11 cellular contexts compared by ENCODE assay signal in the genomic region with DNA sequence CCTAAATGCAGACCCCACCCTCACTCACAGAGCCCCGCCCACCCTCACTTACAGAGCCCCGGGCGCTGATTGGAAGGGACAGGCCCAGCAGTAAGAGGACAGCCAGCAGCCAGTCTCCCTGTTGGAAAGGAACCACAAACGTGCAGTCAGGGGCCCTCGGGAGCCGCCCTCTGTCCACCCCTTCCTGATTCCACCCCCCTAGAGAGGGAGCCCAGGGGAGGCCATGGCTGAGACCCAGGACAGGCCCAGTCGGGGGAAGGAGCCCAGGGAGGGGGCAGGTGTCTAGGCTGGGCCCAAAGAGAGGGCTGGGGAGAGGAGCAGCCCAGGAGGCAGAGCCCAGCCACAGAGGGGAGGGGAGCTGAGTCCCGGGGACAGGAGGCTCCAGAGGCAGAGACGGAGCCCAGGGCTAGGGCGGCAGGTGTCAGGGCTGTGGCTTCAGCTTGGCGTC. TPM values are rescaled to one million over a fixed set of nuclear protein-coding genes. Genes with fewer than 3 reads are reported as not detected.
A peak's percentile ranks its signal among the peaks of the same experiment; 100 is the strongest.
DNase-seq lines count a peak whose midpoint lies in the region; ATAC-seq, FAIRE-seq and TF ChIP-seq lines count a peak whose summit lies in the region.
"Not testable (repeated sequence)": the region's sequence is repeated elsewhere in the genome, so short reads cannot be mapped to it uniquely, and the experiment has no call there.
"Had no signal": no experiment of that assay in that cellular context is flagged by ENCODE, and none has a peak within 500 bp of the region (broad histone marks: within the 10 kb centered on the region; RNA-seq: fewer than 3 reads in every experiment).

No MANE protein-coding gene starts in this region.

- H3K27me3 Mint-ChIP-seq in Caco-2 (ENCODE audit: insufficient read depth, unreplicated experiment) = not testable (repeated sequence)
- peaks cover 22% of the 10 kb centered on the region for H3K27me3 Mint-ChIP-seq in chondrocyte (ENCODE audit: low read depth)
- peaks cover 56% of the 10 kb centered on the region for H3K27me3 Mint-ChIP-seq in stimulated activated naive CD8-positive, alpha-beta T cell treated with anti-CD3 and anti-CD28 coated beads, Interleukin-15, amount 100 ng/mL, for 72 hours

- not testable (repeated sequence) for H3K27ac ChIP-seq in HCT116 (ENCODE audit: low read depth, low read length); Panc1 (ENCODE audit: low read length); kidney (ENCODE audit: low read depth in 2 of 2, low read length in 2 of 2)
- peak overlapping the region; percentile 74 to 76 for H3K27ac ChIP-seq in mucosa of rectum (ENCODE audit: low read depth in 2 of 2, low read length in 2 of 2)

- RAD21 ChIA-PET in HCT116 (lab: Charles Lee; ENCODE audit: low non-redundant PET in 1 of 2, low total read pairs in 2 of 2, uncharacterized antibody in 2 of 2, unreplicated experiment in 2 of 2) = not testable (repeated sequence)

- POLR2A ChIA-PET in Caco-2 (lab: Charles Lee); HCT116 (lab: Charles Lee); Panc1 (lab: Charles Lee): not testable (repeated sequence)

- in situ Hi-C loops in Panc1 (cut with HindIII; ENCODE audit: low pct_unique_long_range_greater_than_20kb, low sequenced_read_pairs) = not testable (repeated sequence)

- not testable (repeated sequence) for TF ChIP-seq CTCF in Caco-2 (IDR thresholded peaks at IDR 0.05; ENCODE audit: insufficient read depth in 1 of 2, low read depth in 1 of 2, low read length in 1 of 2, severe bottlenecking in 1 of 2, unreplicated experiment in 1 of 2); HCT116 (IDR thresholded peaks at IDR 0.05 in 2 of 3, conservative IDR thresholded peaks at IDR 0.05 in 1 of 3; ENCODE audit: borderline replicate concordance in 1 of 3, insufficient read depth in 1 of 3, low read depth in 2 of 3, low read length in 2 of 3); Panc1 (IDR thresholded peaks at IDR 0.05); chondrocyte (IDR thresholded peaks at IDR 0.05); kidney (IDR thresholded peaks at IDR 0.05; ENCODE audit: borderline replicate concordance, extremely low read depth, insufficient read depth)

- H4K20me1 ChIP-seq in HCT116 (ENCODE audit: insufficient read depth) = not testable (repeated sequence)

- peak; percentile 37 to 58 for DNase-seq in Caco-2
- not testable (repeated sequence) for DNase-seq in HCT116 (ENCODE audit: low read depth, low spot score); Panc1 (ENCODE audit: low read depth, low spot score); Right ventricle myocardium superior; stimulated activated naive CD8-positive, alpha-beta T cell treated with anti-CD3 and anti-CD28 coated beads, Interleukin-15, amount 100 ng/mL, for 72 hours
- DNase-seq in chondrocyte (ENCODE audit: low spot score) = peak; percentile 69
- DNase-seq in kidney = peak; percentile 62

- not testable (repeated sequence) for H3K27me3 ChIP-seq in Caco-2 (replicated peaks; ENCODE audit: control insufficient read depth, insufficient read depth, low read length); HCT116 (ENCODE audit: insufficient read depth, low read length); Panc1 (ENCODE audit: control insufficient read depth, insufficient read depth, low read length); mucosa of rectum (ENCODE audit: control insufficient read depth in 2 of 2, insufficient read depth in 2 of 2, low read length in 2 of 2)

- not testable (repeated sequence) for TF ChIP-seq POLR2A in HCT116 (IDR thresholded peaks at IDR 0.05; ENCODE audit: borderline replicate concordance, extremely low read depth, insufficient read depth, insufficient read length)

- H3K4me1 Mint-ChIP-seq in Caco-2 (ENCODE audit: low read depth, unreplicated experiment) = peaks cover 13% of the 10 kb centered on the region
- H3K4me1 Mint-ChIP-seq in chondrocyte (ENCODE audit: low read depth) = not testable (repeated sequence)
- H3K4me1 Mint-ChIP-seq in stimulated activated naive CD8-positive, alpha-beta T cell treated with anti-CD3 and anti-CD28 coated beads, Interleukin-15, amount 100 ng/mL, for 72 hours = peaks cover 13% of the 10 kb centered on the region

- H3K36me3 Mint-ChIP-seq in Caco-2 (ENCODE audit: insufficient read depth, unreplicated experiment); chondrocyte (ENCODE audit: low read depth): not testable (repeated sequence)

- not testable (repeated sequence) for H2AFZ ChIP-seq in HCT116 (ENCODE audit: low read depth, low read length, poor library complexity, severe bottlenecking)

- not testable (repeated sequence) for H3K4me3 Mint-ChIP-seq in Caco-2 (ENCODE audit: unreplicated experiment); chondrocyte (ENCODE audit: unreplicated experiment); stimulated activated naive CD8-positive, alpha-beta T cell treated with anti-CD3 and anti-CD28 coated beads, Interleukin-15, amount 100 ng/mL, for 72 hours

- H3K27ac Mint-ChIP-seq in Caco-2 (ENCODE audit: unreplicated experiment) = peak overlapping the region; percentile 42
- H3K27ac Mint-ChIP-seq in chondrocyte (ENCODE audit: unreplicated experiment); stimulated activated naive CD8-positive, alpha-beta T cell treated with anti-CD3 and anti-CD28 coated beads, Interleukin-15, amount 100 ng/mL, for 72 hours: not testable (repeated sequence)

- H3K4me3 ChIP-seq in Caco-2 (ENCODE audit: low read depth, low read length); HCT116 (replicated peaks in 1 of 2; ENCODE audit: low read depth in 1 of 2, low read length in 2 of 2); Panc1 (ENCODE audit: low read depth in 2 of 2, low read length in 2 of 2); kidney (ENCODE audit: low read length in 2 of 2): not testable (repeated sequence)
- peak overlapping the region in 1 of 2 donors; percentile 39 for H3K4me3 ChIP-seq in mucosa of rectum (ENCODE audit: low read length in 2 of 2)

- not testable (repeated sequence) for H3K9ac ChIP-seq in HCT116 (ENCODE audit: low read length); kidney (ENCODE audit: low read length in 2 of 2)
- H3K9ac ChIP-seq in mucosa of rectum (ENCODE audit: low read depth in 1 of 2, low read length in 2 of 2) = peak overlapping the region in 1 of 2 donors; percentile 61

- ATAC-seq in HCT116 (peak; percentile 63), Panc1 (0 out of 2 replicates have a peak, but pooled peaks have one; percentile 34), Right ventricle myocardium superior (ENCODE audit: poor library complexity) (peak; percentile 52)
- ATAC-seq in stimulated activated naive CD8-positive, alpha-beta T cell treated with anti-CD3 and anti-CD28 coated beads, Interleukin-15, amount 100 ng/mL, for 72 hours = peak; percentile 15

- not testable (repeated sequence) for H3K9me3 ChIP-seq in Caco-2; HCT116 (ENCODE audit: control insufficient read depth in 1 of 2, insufficient read depth in 1 of 2, low read depth in 1 of 2, low read length in 2 of 2); Panc1 (ENCODE audit: control insufficient read depth, insufficient read depth, low read depth, low read length); kidney (ENCODE audit: control insufficient read depth in 1 of 2, low read length in 2 of 2); mucosa of rectum (ENCODE audit: control insufficient read depth in 2 of 2, low read length in 2 of 2)

- not testable (repeated sequence) for H3K9me2 ChIP-seq in HCT116 (ENCODE audit: insufficient read depth)

- not testable (repeated sequence) for H3K79me2 ChIP-seq in HCT116 (ENCODE audit: insufficient read depth, low read length)

- not testable (repeated sequence) for FAIRE-seq in kidney (lab: Jason Lieb, UNC)

- CTCF ChIA-PET in Caco-2 (lab: Charles Lee); HCT116 (lab: Charles Lee); Panc1 (lab: Charles Lee): not testable (repeated sequence)

- intact Hi-C loops in Caco-2 (cut with micrococcal nuclease; ENCODE audit: unreplicated experiment); HCT116 (cut with micrococcal nuclease); Panc1 (cut with micrococcal nuclease; ENCODE audit: unreplicated experiment); Right ventricle myocardium superior (cut with DNase I); kidney (cut with DNase I): not testable (repeated sequence)

- not testable (repeated sequence) for H3K9me3 Mint-ChIP-seq in Caco-2 (ENCODE audit: unreplicated experiment); chondrocyte (ENCODE audit: low read depth); stimulated activated naive CD8-positive, alpha-beta T cell treated with anti-CD3 and anti-CD28 coated beads, Interleukin-15, amount 100 ng/mL, for 72 hours

- peaks cover 19% of the 10 kb centered on the region for H3K4me1 ChIP-seq in Caco-2
- not testable (repeated sequence) for H3K4me1 ChIP-seq in HCT116 (ENCODE audit: control insufficient read depth in 1 of 2, insufficient read depth in 2 of 2, low read length in 2 of 2); Panc1 (ENCODE audit: control insufficient read depth, insufficient read depth, low read length); kidney (ENCODE audit: control insufficient read depth in 1 of 2, insufficient read depth in 1 of 2, low read depth in 1 of 2, low read length in 2 of 2)
- peaks cover 0 to 19% of the 10 kb centered on the region in 2 donors for H3K4me1 ChIP-seq in mucosa of rectum (ENCODE audit: control insufficient read depth in 2 of 2, insufficient read depth in 2 of 2, low read length in 2 of 2)

- TF ChIP-seq RAD21 in HCT116 (IDR thresholded peaks at IDR 0.05; ENCODE audit: low read depth) = not testable (repeated sequence)

- BruUV-seq in Caco-2 (replicated peaks; lab: Mats Ljungman, UMichigan); HCT116 (replicated peaks; lab: Mats Ljungman, UMichigan); Panc1 (replicated peaks; lab: Mats Ljungman, UMichigan): not testable (repeated sequence)

- not testable (repeated sequence) for H3K36me3 ChIP-seq in Caco-2 (ENCODE audit: control insufficient read depth, insufficient read depth, low read length); HCT116 (ENCODE audit: control insufficient read depth in 1 of 2, insufficient read depth in 2 of 2, low read length in 2 of 2); Panc1 (ENCODE audit: control insufficient read depth, insufficient read depth, low read length); kidney (ENCODE audit: control insufficient read depth in 1 of 2, insufficient read depth in 2 of 2, low read length in 2 of 2); mucosa of rectum (ENCODE audit: control insufficient read depth in 2 of 2, insufficient read depth in 2 of 2, low read length in 2 of 2)

- not testable (repeated sequence) for H3K4me2 ChIP-seq in HCT116 (ENCODE audit: low read length)

RNA-seq across cellular contexts. Expression of gene APOBEC3A, which starts 5.9 kb away (rescaled TPM):
- total RNA-seq in Caco-2 (2022) = not detected in 2 replicates
- not detected for total RNA-seq in HCT116 (2021; ENCODE audit: unreplicated experiment)
- not detected in 2 replicates for polyA plus RNA-seq in HCT116 (2012)
- total RNA-seq in Panc1 (2021; ENCODE audit: unreplicated experiment) = not detected
- not detected for polyA plus RNA-seq in Panc1 (2012; ENCODE audit: insufficient read length)
- total RNA-seq in chondrocyte = not detected in 3 replicates
- 0.35 TPM for total RNA-seq in Right ventricle myocardium superior
- 1.2 TPM for total RNA-seq in kidney
- polyA plus RNA-seq in kidney (ENCODE audit: insufficient read depth, low read depth, low replicate concordance) = not detected
- total RNA-seq: CD4-positive, alpha-beta memory T cell; G401; PC-9 had no signal
- polyA plus RNA-seq: CD4-positive, alpha-beta memory T cell had no signal

RNA-seq across cellular contexts. Expression of gene APOBEC3B, which starts 18.8 kb away (rescaled TPM):
- total RNA-seq in Caco-2 (2022) = 55.8 and 60.9 TPM in 2 replicates
- 10.3 TPM for total RNA-seq in HCT116 (2021; ENCODE audit: unreplicated experiment)
- 33.4 and 35.2 TPM in 2 replicates for polyA plus RNA-seq in HCT116 (2012)
- total RNA-seq in Panc1 (2021; ENCODE audit: unreplicated experiment) = 15.6 TPM
- 9.4 TPM for polyA plus RNA-seq in Panc1 (2012; ENCODE audit: insufficient read length)
- 1.5 to 2.9 TPM (median 2.4 TPM) in 3 replicates for total RNA-seq in chondrocyte
- 0.75 TPM for total RNA-seq in Right ventricle myocardium superior
- total RNA-seq in kidney = 2.7 TPM
- 1.0 TPM for polyA plus RNA-seq in kidney (ENCODE audit: insufficient read depth, low read depth, low replicate concordance)

RNA-seq across cellular contexts. Expression of gene APOBEC3C, which starts 50.7 kb away (rescaled TPM):
- 24.2 and 25.1 TPM in 2 replicates for total RNA-seq in Caco-2 (2022)
- total RNA-seq in HCT116 (2021; ENCODE audit: unreplicated experiment) = 40.2 TPM
- 34.2 and 37.9 TPM in 2 replicates for polyA plus RNA-seq in HCT116 (2012)
- 12.7 TPM for total RNA-seq in Panc1 (2021; ENCODE audit: unreplicated experiment)
- 12.1 TPM for polyA plus RNA-seq in Panc1 (2012; ENCODE audit: insufficient read length)
- total RNA-seq in chondrocyte = 17.2 to 22.3 TPM (median 21.3 TPM) in 3 replicates
- 24.9 TPM for total RNA-seq in Right ventricle myocardium superior
- 19.8 TPM for total RNA-seq in kidney
- polyA plus RNA-seq in kidney (ENCODE audit: insufficient read depth, low read depth, low replicate concordance) = 9.5 TPM

RNA-seq across cellular contexts. Expression of gene APOBEC3D, which starts 57.6 kb away (rescaled TPM):
- 0.19 and 0.39 TPM in 2 replicates for total RNA-seq in Caco-2 (2022)
- 3.3 TPM for total RNA-seq in HCT116 (2021; ENCODE audit: unreplicated experiment)
- 1.1 and 1.8 TPM in 2 replicates for polyA plus RNA-seq in HCT116 (2012)
- 3.3 TPM for total RNA-seq in Panc1 (2021; ENCODE audit: unreplicated experiment)
- 0.27 TPM for polyA plus RNA-seq in Panc1 (2012; ENCODE audit: insufficient read length)
- total RNA-seq in chondrocyte = 0.37 to 0.79 TPM (median 0.44 TPM) in 3 replicates
- total RNA-seq in Right ventricle myocardium superior = 1.2 TPM
- 4.3 TPM for total RNA-seq in kidney
- polyA plus RNA-seq in kidney (ENCODE audit: insufficient read depth, low read depth, low replicate concordance) = 1.7 TPM
